Comparison of ENCODE assay signal across 16 cellular contexts in the genomic region with DNA sequence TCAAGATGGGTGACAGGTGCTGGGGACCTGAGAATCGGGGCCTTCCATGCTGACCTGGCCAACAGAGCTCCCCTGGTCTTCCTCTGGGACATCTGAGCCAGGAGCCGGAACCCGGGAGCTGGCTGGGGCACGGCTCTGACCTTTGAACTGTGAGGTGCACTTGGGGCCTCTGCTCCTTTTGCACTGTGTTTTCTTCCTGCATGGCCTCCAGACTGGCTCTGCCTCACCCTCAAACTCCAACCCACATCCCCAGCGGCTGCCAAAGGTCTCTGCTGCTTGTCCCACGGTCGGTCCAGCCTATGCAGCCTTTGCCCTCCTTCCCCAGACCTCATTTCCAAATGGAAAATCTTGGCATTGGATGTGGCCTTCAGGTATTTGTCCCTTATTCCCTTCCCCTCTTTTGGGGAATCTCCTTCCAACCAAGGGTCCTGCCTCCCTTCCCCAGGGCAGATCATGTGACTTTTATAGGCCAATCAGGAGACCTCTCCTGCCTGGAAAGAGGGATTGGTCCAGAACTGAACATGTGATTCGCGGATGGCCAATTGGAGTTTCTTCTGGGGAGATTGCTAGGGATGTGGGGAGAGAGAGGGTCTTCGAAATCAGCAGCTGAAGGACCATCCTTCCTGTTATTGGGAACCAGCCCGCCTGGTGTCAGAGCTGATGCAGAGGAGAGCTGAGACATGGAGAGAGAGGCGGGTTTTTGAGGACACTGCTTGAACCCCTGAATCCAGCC.
DNase-seq lines count a peak whose midpoint lies in the region; ATAC-seq and TF ChIP-seq lines count a peak whose summit lies in the region.
"Had no signal": no experiment of that assay in that cellular context is flagged by ENCODE, and none has a peak within 500 bp of the region (broad histone marks: within the 10 kb centered on the region; RNA-seq: fewer than 3 reads in every experiment).

No MANE protein-coding gene starts in this region.

- H3K36me3 ChIP-seq in mucosa of descending colon (ENCODE audit: low read depth), result no peaks in the 10 kb centered on the region
- no peaks in the 10 kb centered on the region for H3K36me3 ChIP-seq in vagina
- H3K36me3 ChIP-seq: BLaER1 had no signal

- no peaks in the 10 kb centered on the region for H3K36me3 Mint-ChIP-seq in activated CD4-positive, alpha-beta T cell treated with anti-CD3 and anti-CD28 coated beads, Interleukin-2, amount 10 ng/mL, durations not matched to agents 24 days and 14 days (ENCODE audit: low read depth)
- no peaks in the 10 kb centered on the region for H3K36me3 Mint-ChIP-seq in activated naive CD8-positive, alpha-beta T cell treated with anti-CD3 and anti-CD28 coated beads, Interleukin-2, amount 50 U/mL, for 24 hours (ENCODE audit: low read depth)

- peak; percentile 77 for ATAC-seq in mucosa of descending colon
- no peak for ATAC-seq in HG02884 (IDR thresholded peaks at IDR 0.05; ENCODE audit: unreplicated experiment)
- ATAC-seq in activated naive CD8-positive, alpha-beta T cell treated with anti-CD3 and anti-CD28 coated beads, Interleukin-2, amount 50 U/mL, for 24 hours, result no peak

- H3K9me3 ChIP-seq in mucosa of descending colon (no peaks in the 10 kb centered on the region), vagina (no peaks in the 10 kb centered on the region)
- H3K9me3 ChIP-seq: BLaER1 had no signal

- H3K4me1 Mint-ChIP-seq in activated CD4-positive, alpha-beta T cell treated with anti-CD3 and anti-CD28 coated beads, Interleukin-2, amount 10 ng/mL, durations not matched to agents 24 days and 14 days, result no peaks in the 10 kb centered on the region
- H3K4me1 Mint-ChIP-seq in activated naive CD8-positive, alpha-beta T cell treated with anti-CD3 and anti-CD28 coated beads, Interleukin-2, amount 50 U/mL, for 24 hours, result no peaks in the 10 kb centered on the region

- H3K27ac Mint-ChIP-seq in activated CD4-positive, alpha-beta T cell treated with anti-CD3 and anti-CD28 coated beads, Interleukin-2, amount 10 ng/mL, durations not matched to agents 24 days and 14 days, result no peak overlapping the region
- H3K27ac Mint-ChIP-seq in activated naive CD8-positive, alpha-beta T cell treated with anti-CD3 and anti-CD28 coated beads, Interleukin-2, amount 50 U/mL, for 24 hours, result no peak overlapping the region

- intact Hi-C loops in activated CD4-positive, alpha-beta T cell treated with anti-CD3 and anti-CD28 coated beads, Interleukin-2, amount 10 ng/mL, durations not matched to agents 24 days and 14 days (cut with micrococcal nuclease), result no loop called here
- intact Hi-C loops in mucosa of descending colon (cut with DNase I, micrococcal nuclease), result no loop called here
- intact Hi-C loops in vagina (cut with DNase I), result no loop called here

- H3K27me3 ChIP-seq in vagina, result no peaks in the 10 kb centered on the region
- H3K27me3 ChIP-seq: BLaER1 had no signal

- H3K4me3 ChIP-seq in mucosa of descending colon (no peak overlapping the region), vagina (no peak overlapping the region)
- H3K4me3 ChIP-seq: BLaER1 had no signal

- no peak overlapping the region for H3K27ac ChIP-seq in vagina
- H3K27ac ChIP-seq: 22Rv1, BLaER1 had no signal

- TF ChIP-seq CTCF in mucosa of descending colon (IDR thresholded peaks at IDR 0.05) (no peak), vagina (IDR thresholded peaks at IDR 0.05) (no peak)

- no peak for TF ChIP-seq POLR2A in vagina (IDR thresholded peaks at IDR 0.05)

- peak; percentile 28 for DNase-seq in activated CD4-positive, alpha-beta T cell treated with anti-CD3 and anti-CD28 coated beads, Interleukin-2, amount 10 ng/mL, durations not matched to agents 24 days and 14 days
- no peak for DNase-seq in activated CD4-positive, alpha-beta T cell treated with anti-CD3 and anti-CD28 coated beads, Interleukin-2, amount 50 U/mL, for 4 hours
- DNase-seq in ecto neural progenitor cell (ENCODE audit: low spot score), result peak; percentile 44
- peak in 2 of 3 donors; percentile 20 to 46 for DNase-seq in mucosa of descending colon
- DNase-seq in vagina (ENCODE audit: extremely low spot score in 2 of 2), result peak; percentile 82
- DNase-seq in NCI-H146 (lab: John Stamatoyannopoulos, UW), result no peak
- DNase-seq in activated naive CD8-positive, alpha-beta T cell treated with anti-CD3 and anti-CD28 coated beads, Interleukin-2, amount 50 U/mL, for 24 hours, result no peak
- DNase-seq: DMS 273 treated with DMSO at 0.1 percent for 48 hours, GOT3, NCI-H1417, NCI-H2029 treated with DMSO at 0.1 percent for 48 hours, NCI-H524, SHP77 treated with DMSO at 0.1 percent for 48 hours had no signal

- no peaks in the 10 kb centered on the region for H3K9me3 Mint-ChIP-seq in activated CD4-positive, alpha-beta T cell treated with anti-CD3 and anti-CD28 coated beads, Interleukin-2, amount 10 ng/mL, durations not matched to agents 24 days and 14 days
- H3K9me3 Mint-ChIP-seq in activated naive CD8-positive, alpha-beta T cell treated with anti-CD3 and anti-CD28 coated beads, Interleukin-2, amount 50 U/mL, for 24 hours, result no peaks in the 10 kb centered on the region

- H3K4me1 ChIP-seq in mucosa of descending colon (ENCODE audit: low read depth) (no peaks in the 10 kb centered on the region), vagina (no peaks in the 10 kb centered on the region)
- H3K4me1 ChIP-seq: BLaER1 had no signal

- H3K27me3 Mint-ChIP-seq in activated CD4-positive, alpha-beta T cell treated with anti-CD3 and anti-CD28 coated beads, Interleukin-2, amount 10 ng/mL, durations not matched to agents 24 days and 14 days, result peaks cover 2% of the 10 kb centered on the region
- peaks cover 2% of the 10 kb centered on the region for H3K27me3 Mint-ChIP-seq in activated naive CD8-positive, alpha-beta T cell treated with anti-CD3 and anti-CD28 coated beads, Interleukin-2, amount 50 U/mL, for 24 hours

- H3K4me3 Mint-ChIP-seq in activated CD4-positive, alpha-beta T cell treated with anti-CD3 and anti-CD28 coated beads, Interleukin-2, amount 10 ng/mL, durations not matched to agents 24 days and 14 days, result no peak overlapping the region
- H3K4me3 Mint-ChIP-seq in activated naive CD8-positive, alpha-beta T cell treated with anti-CD3 and anti-CD28 coated beads, Interleukin-2, amount 50 U/mL, for 24 hours, result no peak overlapping the region

Comparison
In these comparisons a context has a peak if more than half of its experiments do, and no peak if none do; other contexts are left out.
1. DNase-seq: peak in activated CD4-positive, alpha-beta T cell treated with anti-CD3 and anti-CD28 coated beads, Interleukin-2, amount 10 ng/mL, durations not matched to agents 24 days and 14 days (single experiment), ecto neural progenitor cell (single experiment), mucosa of descending colon (2 of 3) and vagina (2 of 2); none in activated CD4-positive, alpha-beta T cell treated with anti-CD3 and anti-CD28 coated beads, Interleukin-2, amount 50 U/mL, for 4 hours (0 of 2), NCI-H146 (single experiment) and activated naive CD8-positive, alpha-beta T cell treated with anti-CD3 and anti-CD28 coated beads, Interleukin-2, amount 50 U/mL, for 24 hours (single experiment).